Comparison of ENCODE assay signal across 23 cellular contexts in the genomic region with DNA sequence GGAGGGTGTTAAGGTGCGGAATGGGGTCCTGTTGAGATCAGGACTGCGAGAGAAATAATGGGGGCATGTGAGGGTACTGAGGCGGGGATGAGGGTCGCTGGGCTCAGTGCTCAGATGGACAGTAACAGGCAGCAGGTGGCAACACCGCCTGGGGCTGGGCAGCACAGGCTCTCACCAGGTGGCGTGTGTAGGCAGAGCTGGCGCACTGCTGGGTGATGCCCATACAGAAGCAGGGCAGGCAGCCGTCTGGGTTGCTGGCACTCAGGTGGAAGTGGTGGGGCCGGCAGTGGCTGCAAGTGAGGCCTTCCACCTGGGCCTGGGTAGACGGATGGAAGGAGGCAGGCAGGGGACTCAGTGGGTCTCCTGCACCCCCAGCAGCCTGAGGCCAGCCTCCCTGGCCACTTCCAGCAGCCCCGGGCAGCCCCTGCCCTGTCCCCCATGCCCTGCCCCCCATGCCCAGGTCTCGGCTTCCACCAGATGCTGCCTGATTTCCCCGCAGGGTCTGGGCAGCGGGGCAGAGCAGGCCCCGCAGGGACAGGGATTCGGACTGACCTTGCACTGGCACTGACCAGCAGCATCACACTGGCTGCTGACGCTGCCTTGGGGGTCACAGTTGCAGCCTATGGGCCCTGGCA.
A peak's percentile ranks its signal among the peaks of the same experiment; 100 is the strongest.
DNase-seq lines count a peak whose midpoint lies in the region; ATAC-seq and TF ChIP-seq lines count a peak whose summit lies in the region.
"Had no signal": no experiment of that assay in that cellular context is flagged by ENCODE, and none has a peak within 500 bp of the region (broad histone marks: within the 10 kb centered on the region; RNA-seq: fewer than 3 reads in every experiment).

No MANE protein-coding gene starts in this region.

- H2BK15ac ChIP-seq in neuronal stem cell (ENCODE audit: low read length), result peak overlapping the region; percentile 26

- no peak overlapping the region for H3K4me2 ChIP-seq in neuronal stem cell (ENCODE audit: insufficient read depth, low read length, poor library complexity, severe bottlenecking)
- H3K4me2 ChIP-seq: SK-N-SH had no signal

- POLR2A ChIA-PET in activated CD8-positive, alpha-beta T cell treated with anti-CD3 and anti-CD28 coated beads for 36 hours (lab: Charles Lee), result no interaction called here

- peak overlapping the region; percentile 83 for H3K18ac ChIP-seq in neuronal stem cell (ENCODE audit: low read length)

- H4K91ac ChIP-seq in neuronal stem cell (ENCODE audit: low read depth, low read length, poor library complexity), result peak overlapping the region; percentile 72

- DNase-seq in DMS53 (lab: John Stamatoyannopoulos, UW) (peak; percentile 18), DMS53 treated with DMSO at 0.1 percent for 48 hours (lab: John Stamatoyannopoulos, UW; ENCODE audit: unreplicated experiment) (no peak), COLO668 (lab: John Stamatoyannopoulos, UW; ENCODE audit: unreplicated experiment) (peak; percentile 60), neuronal stem cell (ENCODE audit: low spot score) (no peak), KBM-7 (no peak)
- no peak for DNase-seq in activated CD8-positive, alpha-beta T cell treated with anti-CD3 and anti-CD28 coated beads for 36 hours
- DNase-seq: activated CD4-positive, alpha-beta T cell treated with anti-CD3 and anti-CD28 coated beads for 48 hours; activated naive CD4-positive, alpha-beta T cell treated with anti-CD3 and anti-CD28 coated beads, Interleukin-2, amount 50 U/mL, for 16 hours; AML-193; anterior cingulate cortex; EL; glutamatergic neuron; NCI-H1105 treated with DMSO at 0.1 percent for 48 hours; NCI-H2029 treated with DMSO at 0.1 percent for 48 hours; NCI-H524 treated with DMSO at 0.1 percent for 48 hours; SK-N-SH; stimulated activated CD8-positive, alpha-beta memory T cell treated with anti-CD3 and anti-CD28 coated beads, Interleukin-4, amount 100 ng/mL, for 48 hours; T-helper 2 cell had no signal

- peak overlapping the region; percentile 72 for H2BK120ac ChIP-seq in neuronal stem cell (ENCODE audit: low read depth, low read length)

- no peak overlapping the region for H3K27ac Mint-ChIP-seq in activated T-helper 17 cell treated with anti-CD3 and anti-CD28 coated beads, Interleukin-2, amount 50 U/mL, for 72 hours
- no peak overlapping the region for H3K27ac Mint-ChIP-seq in activated CD8-positive, alpha-beta T cell treated with anti-CD3 and anti-CD28 coated beads for 36 hours
- H3K27ac Mint-ChIP-seq: dendritic cell treated with granulocyte-macrophage colony-stimulating factor and Interleukin-4, amounts not matched to agents 40 ng/mL and 50 ng/mL, for 4 days had no signal

- H3K4me1 ChIP-seq in neuronal stem cell (ENCODE audit: control insufficient read depth in 2 of 2, insufficient read depth in 1 of 2, low read depth in 1 of 2, low read length in 2 of 2), result peaks cover 0 to 2% of the 10 kb centered on the region in 2 donors

- H3K27me3 ChIP-seq in neuronal stem cell (ENCODE audit: control insufficient read depth in 3 of 3, insufficient read depth in 3 of 3, low read depth in 1 of 3, low read length in 3 of 3), result no peaks in the 10 kb centered on the region
- H3K27me3 ChIP-seq: neutrophil had no signal

- H3K27me3 Mint-ChIP-seq in activated T-helper 17 cell treated with anti-CD3 and anti-CD28 coated beads, Interleukin-2, amount 50 U/mL, for 72 hours, result peaks cover 4% of the 10 kb centered on the region
- no peaks in the 10 kb centered on the region for H3K27me3 Mint-ChIP-seq in activated CD8-positive, alpha-beta T cell treated with anti-CD3 and anti-CD28 coated beads for 36 hours
- H3K27me3 Mint-ChIP-seq: dendritic cell treated with granulocyte-macrophage colony-stimulating factor and Interleukin-4, amounts not matched to agents 40 ng/mL and 50 ng/mL, for 4 days had no signal

- peak overlapping the region; percentile 71 for H2BK5ac ChIP-seq in neuronal stem cell (ENCODE audit: low read length)

- TF ChIP-seq CTCF in activated CD8-positive, alpha-beta T cell treated with anti-CD3 and anti-CD28 coated beads for 36 hours (IDR thresholded peaks at IDR 0.05), result no peak

- H3K4ac ChIP-seq in neuronal stem cell (ENCODE audit: low read length), result no peak overlapping the region

- no peaks in the 10 kb centered on the region for H3K4me1 Mint-ChIP-seq in activated T-helper 17 cell treated with anti-CD3 and anti-CD28 coated beads, Interleukin-2, amount 50 U/mL, for 72 hours
- H3K4me1 Mint-ChIP-seq in activated CD8-positive, alpha-beta T cell treated with anti-CD3 and anti-CD28 coated beads for 36 hours (ENCODE audit: low read depth), result peaks cover 5% of the 10 kb centered on the region

- H3K27ac ChIP-seq in neuronal stem cell (replicated peaks; ENCODE audit: low read length), result no peak overlapping the region
- H3K27ac ChIP-seq: neutrophil, prostate gland had no signal

- intact Hi-C loops in activated CD8-positive, alpha-beta T cell treated with anti-CD3 and anti-CD28 coated beads for 36 hours (cut with micrococcal nuclease), result no loop called here

- H3K9ac ChIP-seq in neuronal stem cell (ENCODE audit: low read depth, low read length, poor library complexity), result no peak overlapping the region
- H3K9ac ChIP-seq: SK-N-SH had no signal

- H2AK5ac ChIP-seq in neuronal stem cell (ENCODE audit: low read depth, low read length), result peak overlapping the region; percentile 32

- in situ Hi-C loops in KBM-7 (cut with MboI; ENCODE audit: low pct_unique_long_range_greater_than_20kb, low sequenced_read_pairs), result no loop called here

- H3K4me3 ChIP-seq in neuronal stem cell (ENCODE audit: low read length in 2 of 2), result no peak overlapping the region
- H3K4me3 ChIP-seq: prostate gland had no signal

- H3K14ac ChIP-seq in neuronal stem cell (ENCODE audit: low read length), result no peak overlapping the region

- ATAC-seq in activated T-helper 17 cell treated with anti-CD3 and anti-CD28 coated beads, Interleukin-2, amount 50 U/mL, for 72 hours (replicated peaks), result peak; percentile 16
- ATAC-seq in GM18517 (IDR thresholded peaks at IDR 0.05; ENCODE audit: unreplicated experiment), result no peak
- no peak for ATAC-seq in activated CD8-positive, alpha-beta T cell treated with anti-CD3 and anti-CD28 coated beads for 36 hours

- peak overlapping the region; percentile 65 for H4K8ac ChIP-seq in neuronal stem cell (ENCODE audit: low read depth, low read length)

- no peaks in the 10 kb centered on the region for H3K36me3 Mint-ChIP-seq in activated T-helper 17 cell treated with anti-CD3 and anti-CD28 coated beads, Interleukin-2, amount 50 U/mL, for 72 hours (ENCODE audit: low read depth)
- H3K36me3 Mint-ChIP-seq in activated CD8-positive, alpha-beta T cell treated with anti-CD3 and anti-CD28 coated beads for 36 hours (ENCODE audit: low read depth), result no peaks in the 10 kb centered on the region

- H2BK12ac ChIP-seq in neuronal stem cell (ENCODE audit: low read length), result no peak overlapping the region

- H3K23ac ChIP-seq in neuronal stem cell (ENCODE audit: low read depth, low read length, poor library complexity), result peak overlapping the region; percentile 55

- WGBS in neuronal stem cell (ENCODE audit: extremely low coverage in 2 of 2, insufficient read length in 2 of 2, insufficient replicate concordance in 1 of 2), 2 donors, result no CpG with 5 or more reads among the region's 17 CpGs

- H3K9me3 ChIP-seq in neuronal stem cell (replicated peaks in 1 of 2; ENCODE audit: control insufficient read depth in 2 of 2, insufficient read depth in 1 of 2, low read depth in 1 of 2, low read length in 2 of 2), result no peaks in the 10 kb centered on the region
- H3K9me3 ChIP-seq: neutrophil, prostate gland, SK-N-SH had no signal

- CTCF ChIA-PET in activated CD8-positive, alpha-beta T cell treated with anti-CD3 and anti-CD28 coated beads for 36 hours (lab: Charles Lee), result no interaction called here

- no peak overlapping the region for H3K4me3 Mint-ChIP-seq in activated T-helper 17 cell treated with anti-CD3 and anti-CD28 coated beads, Interleukin-2, amount 50 U/mL, for 72 hours
- no peak overlapping the region for H3K4me3 Mint-ChIP-seq in activated CD8-positive, alpha-beta T cell treated with anti-CD3 and anti-CD28 coated beads for 36 hours
- H3K4me3 Mint-ChIP-seq: dendritic cell treated with granulocyte-macrophage colony-stimulating factor and Interleukin-4, amounts not matched to agents 40 ng/mL and 50 ng/mL, for 4 days had no signal

- no peak overlapping the region for H2AFZ ChIP-seq in neuronal stem cell (ENCODE audit: low read length)

- H3K79me1 ChIP-seq in neuronal stem cell (ENCODE audit: low read depth, low read length), result peaks cover 5% of the 10 kb centered on the region

- H3K9me3 Mint-ChIP-seq in activated T-helper 17 cell treated with anti-CD3 and anti-CD28 coated beads, Interleukin-2, amount 50 U/mL, for 72 hours, result no peaks in the 10 kb centered on the region
- no peaks in the 10 kb centered on the region for H3K9me3 Mint-ChIP-seq in activated CD8-positive, alpha-beta T cell treated with anti-CD3 and anti-CD28 coated beads for 36 hours
- H3K9me3 Mint-ChIP-seq: dendritic cell treated with granulocyte-macrophage colony-stimulating factor and Interleukin-4, amounts not matched to agents 40 ng/mL and 50 ng/mL, for 4 days had no signal

- H3K36me3 ChIP-seq in neuronal stem cell (replicated peaks in 1 of 2; ENCODE audit: control insufficient read depth in 2 of 2, insufficient read depth in 2 of 2, low read length in 2 of 2), result peaks cover 42 to 73% of the 10 kb centered on the region in 2 donors
- H3K36me3 ChIP-seq: neutrophil had no signal

Comparison
In these comparisons a context has a peak if more than half of its experiments do, and no peak if none do; other contexts are left out.
1. DNase-seq: peak in DMS53 (single experiment) and COLO668 (single experiment); none in DMS53 treated with DMSO at 0.1 percent for 48 hours (single experiment), neuronal stem cell (single experiment), activated CD8-positive, alpha-beta T cell treated with anti-CD3 and anti-CD28 coated beads for 36 hours (single experiment) and KBM-7 (single experiment).